Comparison of ENCODE assay signal across 22 cellular contexts in the genomic region with DNA sequence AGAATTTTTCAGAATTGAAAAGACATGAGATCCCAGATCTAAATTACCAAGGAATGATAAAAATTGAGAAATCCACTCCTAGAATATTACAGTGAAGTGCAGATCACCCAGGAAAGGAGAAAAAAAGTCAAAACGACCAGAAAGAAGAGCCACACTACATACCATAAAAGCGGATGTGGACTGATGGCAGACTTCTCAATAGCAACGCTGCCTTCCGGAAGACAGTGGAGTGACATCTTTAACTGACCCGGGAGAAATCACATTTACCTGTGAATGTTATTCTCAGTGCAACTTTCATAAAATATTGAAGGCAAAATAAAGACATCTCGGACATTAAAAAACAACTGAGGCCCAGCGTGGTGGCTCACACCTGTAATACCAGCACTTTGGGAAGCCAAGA. TPM values are rescaled to one million over a fixed set of nuclear protein-coding genes. Genes with fewer than 3 reads are reported as not detected.
"Had no signal": no experiment of that assay in that cellular context is flagged by ENCODE, and none has a peak within 500 bp of the region (broad histone marks: within the 10 kb centered on the region; RNA-seq: fewer than 3 reads in every experiment).

No MANE protein-coding gene starts in this region.

RNA-seq across cellular contexts. Expression of a gene that starts 21.5 kb away (rescaled TPM):
- total RNA-seq: activated B cell treated with CpG ODN at 0.5 μM for 24 hours; activated CD4-positive, alpha-beta memory T cell treated with anti-CD3 and anti-CD28 coated beads for 36 hours; activated CD4-positive, alpha-beta T cell treated with anti-CD3 and anti-CD28 coated beads, Interleukin-2, amount 10 ng/mL, durations not matched to agents 24 days and 14 days; activated CD8-positive, alpha-beta memory T cell treated with anti-CD3 and anti-CD28 coated beads for 36 hours; activated CD8-positive, alpha-beta T cell treated with anti-CD3 and anti-CD28 coated beads for 36 hours; activated naive CD4-positive, alpha-beta T cell treated with anti-CD3 and anti-CD28 coated beads for 36 hours; activated naive CD4-positive, alpha-beta T cell treated with anti-CD3 and anti-CD28 coated beads, Interleukin-2, amount 50 U/mL, for 72 hours; activated naive CD8-positive, alpha-beta T cell treated with anti-CD3 and anti-CD28 coated beads for 36 hours; activated T-cell treated with anti-CD3 and anti-CD28 coated beads, Interleukin-2, amount 50 U/mL, for 4 hours; activated T-cell treated with anti-CD3 and anti-CD28 coated beads, Interleukin-2, amount 50 U/mL, for 72 hours; activated T-helper 1 cell treated with anti-CD3 and anti-CD28 coated beads, Interleukin-12 subunit alpha, Interleukin-12 subunit beta, Interleukin-2, Interleukin-4 antibody, amounts not matched to agents 30 ng/mL and 10 ng/mL and 1 ng/mL, durations not matched to agents 14 hours and 24 hours and 36 hours; activated T-helper 17 cell treated with anti-CD3 and anti-CD28 coated beads, Interleukin-2, amount 50 U/mL, for 72 hours; aorta; astrocyte; body of pancreas; cardiac muscle cell; chondrocyte; T-cell; T-helper 1 cell treated with Interleukin-12 subunit alpha and Interleukin-12 subunit beta and Interleukin-4 antibody, amounts not matched to agents 30 ng/mL and 1 ng/mL, for 36 hours; T-helper 17 cell; T-helper 2 cell treated with Interferon-gamma antibody and Interleukin-4, amounts not matched to agents 100 ng/mL and 5 ng/mL, for 36 hours had no signal
- polyA plus RNA-seq: adrenal gland, aorta had no signal

RNA-seq across cellular contexts. Expression of a gene that starts 44.5 kb away (rescaled TPM):
- total RNA-seq: activated B cell treated with CpG ODN at 0.5 μM for 24 hours; activated CD4-positive, alpha-beta memory T cell treated with anti-CD3 and anti-CD28 coated beads for 36 hours; activated CD8-positive, alpha-beta memory T cell treated with anti-CD3 and anti-CD28 coated beads for 36 hours; activated CD8-positive, alpha-beta T cell treated with anti-CD3 and anti-CD28 coated beads for 36 hours; activated naive CD4-positive, alpha-beta T cell treated with anti-CD3 and anti-CD28 coated beads for 36 hours; activated naive CD4-positive, alpha-beta T cell treated with anti-CD3 and anti-CD28 coated beads, Interleukin-2, amount 50 U/mL, for 72 hours; activated naive CD8-positive, alpha-beta T cell treated with anti-CD3 and anti-CD28 coated beads for 36 hours; activated T-cell treated with anti-CD3 and anti-CD28 coated beads, Interleukin-2, amount 50 U/mL, for 72 hours; activated T-helper 17 cell treated with anti-CD3 and anti-CD28 coated beads, Interleukin-2, amount 50 U/mL, for 72 hours; astrocyte had no signal
- polyA plus RNA-seq: cardiac muscle cell had no signal
